In genomic region chr6:31734247-31734702, GRCh38 we compare ENCODE assay signal across 1 cellular context.
TF ChIP-seq lines count a peak whose summit lies in the region.

No MANE protein-coding gene starts in this region.

TF ChIP-seq in K562, 482 proteins besides CTCF, POLR2A, EP300 and RAD21 (continues in another document):
- TF ChIP-seq CGGBP1 (CRISPR knock-in tag; IDR thresholded peaks at IDR 0.05) = 0 out of 2 replicates have a peak, but pooled peaks have one; percentile 24
- peak; percentile 82 for TF ChIP-seq CHD4 (IDR thresholded peaks at IDR 0.05; ENCODE audit: insufficient read depth, insufficient replicate concordance, low read depth, low read length, poor library complexity, severe bottlenecking)
- peak; percentile 9; the same call in 1 of the 2 replicates for TF ChIP-seq CREB1 (IDR thresholded peaks at IDR 0.05)
- no peak for TF ChIP-seq CREB1 (CRISPR knock-in tag; IDR thresholded peaks at IDR 0.05)
- TF ChIP-seq THAP7 (CRISPR knock-in tag; IDR thresholded peaks at IDR 0.05) = peak; percentile 62; the same call in 1 of the 2 replicates
- no peak for TF ChIP-seq ZNF143 (CRISPR knock-in tag; IDR thresholded peaks at IDR 0.05)
- TF ChIP-seq CAMTA2 (CRISPR knock-in tag; conservative IDR thresholded peaks at IDR 0.05) = no peak
- TF ChIP-seq ZNF518B (CRISPR knock-in tag; IDR thresholded peaks at IDR 0.05) = 0 out of 2 replicates have a peak, but pooled peaks have one; percentile 12
- TF ChIP-seq MAFG (tag; conservative IDR thresholded peaks at IDR 0.05) = peak; percentile 86
- TF ChIP-seq ZNF695 (CRISPR knock-in tag; IDR thresholded peaks at IDR 0.05) = no peak
- 0 out of 2 replicates have a peak, but pooled peaks have one; percentile 54 for TF ChIP-seq THRB (CRISPR knock-in tag; conservative IDR thresholded peaks at IDR 0.05)
- TF ChIP-seq CEBPZ (IDR thresholded peaks at IDR 0.05; ENCODE audit: borderline replicate concordance, low read depth, low read length) = no peak
- TF ChIP-seq ARHGAP35 (IDR thresholded peaks at IDR 0.05; ENCODE audit: partially characterized antibody) = peak; percentile 66
- no peak for TF ChIP-seq NRF1 (conservative IDR thresholded peaks at IDR 0.05 in 1 of 2, IDR thresholded peaks at IDR 0.05 in 1 of 2)
- TF ChIP-seq BCL6 (CRISPR knock-in tag; IDR thresholded peaks at IDR 0.05) = 0 out of 2 replicates have a peak, but pooled peaks have one; percentile 5
- TF ChIP-seq BRD4 (IDR thresholded peaks at IDR 0.05) = no peak
- peak; percentile 56; the same call in 1 of the 2 replicates for TF ChIP-seq TRIM25 (IDR thresholded peaks at IDR 0.05; ENCODE audit: borderline replicate concordance)
- peak; percentile 44; the same call in 1 of the 2 replicates for TF ChIP-seq SMARCA5 (IDR thresholded peaks at IDR 0.05)
- 0 out of 2 replicates have a peak, but pooled peaks have one; percentile 7 for TF ChIP-seq ZFP91 (CRISPR knock-in tag; IDR thresholded peaks at IDR 0.05)
- no peak for TF ChIP-seq MBD2 (IDR thresholded peaks at IDR 0.05; ENCODE audit: borderline replicate concordance, low read depth)
- TF ChIP-seq ZNF3 (CRISPR knock-in tag; IDR thresholded peaks at IDR 0.05) = 0 out of 2 replicates have a peak, but pooled peaks have one; percentile 18
- 0 out of 4 replicates have a peak, but pooled peaks of 1 of the 2 experiments have one; percentile 19 for TF ChIP-seq MLX (CRISPR knock-in tag; conservative IDR thresholded peaks at IDR 0.05)
- TF ChIP-seq ATF6 (CRISPR knock-in tag; IDR thresholded peaks at IDR 0.05) = no peak
- no peak for TF ChIP-seq ZNF551 (CRISPR knock-in tag; IDR thresholded peaks at IDR 0.05)
- no peak for TF ChIP-seq PHB2 (IDR thresholded peaks at IDR 0.05; ENCODE audit: low read depth)
- no peak for TF ChIP-seq MIER1 (IDR thresholded peaks at IDR 0.05; ENCODE audit: low read depth)
- TF ChIP-seq CHD1 (IDR thresholded peaks at IDR 0.05; ENCODE audit: low read length) = peak; percentile 20
- no peak for TF ChIP-seq ZNF184 (CRISPR knock-in tag; IDR thresholded peaks at IDR 0.05)
- 0 out of 2 replicates have a peak, but pooled peaks have one; percentile 48 for TF ChIP-seq ELF4 (CRISPR knock-in tag; IDR thresholded peaks at IDR 0.05)
- peak in 1 of 2 experiments; percentile 2; a peak in 1 of 4 replicates for TF ChIP-seq HDAC1 (IDR thresholded peaks at IDR 0.05)
- TF ChIP-seq ZNF316 (IDR thresholded peaks at IDR 0.05) = peak; percentile 78
- TF ChIP-seq MAFF (IDR thresholded peaks at IDR 0.05; ENCODE audit: low read length) = peak; percentile 63
- TF ChIP-seq KLF10 (CRISPR knock-in tag; IDR thresholded peaks at IDR 0.05) = 0 out of 2 replicates have a peak, but pooled peaks have one; percentile 46
- TF ChIP-seq ZNF707 (CRISPR knock-in tag; conservative IDR thresholded peaks at IDR 0.05) = no peak
- peak; percentile 86 for TF ChIP-seq ZNF609 (CRISPR knock-in tag; IDR thresholded peaks at IDR 0.05; ENCODE audit: borderline replicate concordance)
- no peak for TF ChIP-seq ZBTB7A (IDR thresholded peaks at IDR 0.05; ENCODE audit: borderline replicate concordance, control insufficient read depth, low read depth, low read length)
- no peak for TF ChIP-seq SRSF9 (IDR thresholded peaks at IDR 0.05; ENCODE audit: borderline replicate concordance, low read depth, low read length)
